In the genomic region with DNA sequence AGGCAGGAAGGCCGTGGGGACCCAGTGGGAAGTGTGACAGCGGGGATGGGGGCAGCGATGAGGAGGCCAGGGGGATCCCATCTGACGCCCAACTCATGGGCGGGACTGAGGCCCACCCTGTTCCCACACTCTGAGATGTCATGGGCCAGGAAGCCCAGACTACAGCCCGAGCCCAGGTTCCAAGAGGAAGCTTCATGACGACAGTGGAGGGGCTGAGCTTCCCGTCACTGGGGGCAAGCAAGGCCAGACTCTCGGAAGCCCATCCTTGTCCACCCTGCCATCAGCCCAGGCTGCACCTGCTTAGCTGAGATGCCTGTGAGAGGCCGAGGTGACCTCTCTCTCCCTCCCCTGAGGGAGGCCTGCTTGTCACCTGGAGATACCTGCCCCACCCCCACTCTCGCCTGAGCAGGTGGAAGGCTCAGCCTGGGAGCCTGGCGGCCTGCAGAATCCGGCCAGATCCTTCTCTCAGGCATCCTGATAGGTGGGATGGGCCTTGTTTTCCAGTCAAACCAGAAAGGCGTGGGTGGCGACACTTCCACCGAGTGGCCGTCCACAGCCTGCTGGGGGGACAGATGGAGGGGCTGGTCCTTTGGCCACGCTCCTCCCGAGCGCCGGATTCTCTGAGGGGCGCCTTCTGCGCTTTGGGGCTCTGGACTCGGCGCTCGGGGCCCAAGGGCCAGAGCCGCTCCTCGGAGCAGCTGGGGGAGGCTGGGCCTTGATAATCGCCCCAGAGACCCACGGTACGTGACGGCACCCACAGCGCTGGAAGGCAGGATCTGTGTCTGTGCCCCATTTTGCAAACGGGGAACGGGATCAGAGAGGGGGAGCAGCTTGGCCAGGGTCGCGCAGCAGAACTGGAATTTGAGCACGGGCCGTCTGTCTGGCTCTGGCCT, we compare ENCODE assay signal across 8 cellular contexts. TPM values are rescaled to one million over a fixed set of nuclear protein-coding genes. Genes with fewer than 3 reads are reported as not detected.
DNase-seq lines count a peak whose midpoint lies in the region; ATAC-seq and TF ChIP-seq lines count a peak whose summit lies in the region.

No MANE protein-coding gene starts in this region.

- H3K4me1 ChIP-seq in CD4-positive, alpha-beta memory T cell (ENCODE audit: insufficient read depth, low read length) = peaks cover 68% of the 10 kb centered on the region
- H3K4me1 ChIP-seq in effector memory CD4-positive, alpha-beta T cell (ENCODE audit: control insufficient read depth, insufficient read depth, low read length, poor library complexity, severe bottlenecking) = peaks cover 70% of the 10 kb centered on the region
- H3K4me1 ChIP-seq in ovary (ENCODE audit: insufficient read depth) (peaks cover 52% of the 10 kb centered on the region), BE2C (no peaks in the 10 kb centered on the region)

- CTCF ChIA-PET in CD4-positive, alpha-beta memory T cell (lab: Charles Lee; ENCODE audit: partially characterized antibody) = no interaction called here

- H3K27ac Mint-ChIP-seq in CD4-positive, alpha-beta memory T cell = peak overlapping the region in 3 of 7 donors; percentile 37 to 88 (median 73)

- peaks cover 10 to 45% (median 28%) of the 10 kb centered on the region in 4 donors for H3K4me1 Mint-ChIP-seq in CD4-positive, alpha-beta memory T cell

- no peak for ATAC-seq in GM21390 (IDR thresholded peaks at IDR 0.05; ENCODE audit: unreplicated experiment)
- ATAC-seq in HG02678 (IDR thresholded peaks at IDR 0.05; ENCODE audit: unreplicated experiment) = no peak

- TF ChIP-seq EP300 in ovary (IDR thresholded peaks at IDR 0.05) = no peak

- TF ChIP-seq POLR2A in ovary (IDR thresholded peaks at IDR 0.05) = no peak

- peak in 1 of 5 donors; percentile 27 for DNase-seq in CD4-positive, alpha-beta memory T cell
- peak; percentile 82 for DNase-seq in NCI-H2196 treated with DMSO at 0.1 percent for 48 hours (lab: John Stamatoyannopoulos, UW; ENCODE audit: unreplicated experiment)
- no peak for DNase-seq in effector memory CD4-positive, alpha-beta T cell
- peak in 2 of 5 donors; percentile 44 to 46 for DNase-seq in ovary
- DNase-seq in epidermal melanocyte (ENCODE audit: insufficient read length, low spot score) = no peak
- DNase-seq in BE2C = no peak

- no peaks in the 10 kb centered on the region for H3K27me3 ChIP-seq in CD4-positive, alpha-beta memory T cell (ENCODE audit: insufficient read depth, low read length)
- H3K27me3 ChIP-seq in effector memory CD4-positive, alpha-beta T cell (replicated peaks; ENCODE audit: control insufficient read depth, insufficient read depth, low read length, poor library complexity, severe bottlenecking) = no peaks in the 10 kb centered on the region
- H3K27me3 ChIP-seq in ovary (no peaks in the 10 kb centered on the region), BE2C (no peaks in the 10 kb centered on the region)

- peak overlapping the region in 1 of 2 donors; percentile 23 for H3K4me3 ChIP-seq in CD4-positive, alpha-beta memory T cell (ENCODE audit: low read length in 2 of 2)
- H3K4me3 ChIP-seq in effector memory CD4-positive, alpha-beta T cell (ENCODE audit: insufficient read depth, low read depth, low read length, poor library complexity, severe bottlenecking) = no peak overlapping the region
- H3K4me3 ChIP-seq in ovary = peak overlapping the region; percentile 31
- H3K4me3 ChIP-seq in BE2C (ENCODE audit: low read depth, low read length) = no peak overlapping the region

- no peak for TF ChIP-seq CTCF in ovary (IDR thresholded peaks at IDR 0.05)
- TF ChIP-seq CTCF in BE2C (IDR thresholded peaks at IDR 0.05; ENCODE audit: low read depth, low read length) = no peak

- 45 to 57% (median 55%) methylated on average over 35 to 39 of the region's 39 CpGs for WGBS in ovary, 3 donors

- no peaks in the 10 kb centered on the region for H3K9me3 Mint-ChIP-seq in CD4-positive, alpha-beta memory T cell

- peak overlapping the region; percentile 64 for H3K27ac ChIP-seq in CD4-positive, alpha-beta memory T cell (ENCODE audit: low read depth, low read length)
- H3K27ac ChIP-seq in effector memory CD4-positive, alpha-beta T cell (ENCODE audit: insufficient read depth, low read length, poor library complexity, severe bottlenecking) = peak overlapping the region; percentile 81
- H3K27ac ChIP-seq in ovary = peak overlapping the region; percentile 85 to 92

- H3K27me3 Mint-ChIP-seq in CD4-positive, alpha-beta memory T cell = no peaks in the 10 kb centered on the region

- no peaks in the 10 kb centered on the region for H3K9me3 ChIP-seq in CD4-positive, alpha-beta memory T cell (ENCODE audit: control insufficient read depth in 1 of 2, low read length in 2 of 2)
- H3K9me3 ChIP-seq in effector memory CD4-positive, alpha-beta T cell (ENCODE audit: control insufficient read depth, low read length) = no peaks in the 10 kb centered on the region
- H3K9me3 ChIP-seq in ovary (no peaks in the 10 kb centered on the region), BE2C (no peaks in the 10 kb centered on the region)

- POLR2A ChIA-PET in CD4-positive, alpha-beta memory T cell (lab: Charles Lee; ENCODE audit: partially characterized antibody) = interaction anchor here (0.6 to 4.2 kb wide), 4 partner anchors 11 to 116 kb away, joined by 3 to 25 read pairs (median 4); partner anchors contain the start of gene PIAS4

- H3K36me3 Mint-ChIP-seq in CD4-positive, alpha-beta memory T cell = peaks cover 0 to 17% of the 10 kb centered on the region in 2 donors

- H3K4me3 Mint-ChIP-seq in CD4-positive, alpha-beta memory T cell = peak overlapping the region in 5 of 8 donors; percentile 21 to 85 (median 40)

- H3K36me3 ChIP-seq in CD4-positive, alpha-beta memory T cell (ENCODE audit: insufficient read depth, low read length) = no peaks in the 10 kb centered on the region
- H3K36me3 ChIP-seq in effector memory CD4-positive, alpha-beta T cell (ENCODE audit: control insufficient read depth, insufficient read depth, low read length) = no peaks in the 10 kb centered on the region
- H3K36me3 ChIP-seq in ovary (no peaks in the 10 kb centered on the region), BE2C (peaks cover 31% of the 10 kb centered on the region)

- intact Hi-C loops in CD4-positive, alpha-beta memory T cell (cut with micrococcal nuclease) = loop anchor here (10.0 kb wide), 1 partner anchor 487 kb away; the partner anchor contains the start of gene HMG20B
- intact Hi-C loops in ovary (cut with DNase I) = loop anchor here in 1 of 4 donors (5.0 kb wide), 1 partner anchor 60 kb away; the partner anchor contains the start of gene MAP2K2

RNA-seq across cellular contexts. Expression of gene ZBTB7A, which starts 4.8 kb away (rescaled TPM):
- total RNA-seq in CD4-positive, alpha-beta memory T cell = 10 to 100 TPM; 57.0 to 57.7 TPM
- polyA plus RNA-seq in CD4-positive, alpha-beta memory T cell = 10 to 100 TPM in 1 of 2 donors, 1 to 10 TPM in 1; 9.6 to 48.2 TPM
- 10 to 100 TPM; 25.0 to 56.4 (median 38.7) TPM for total RNA-seq in ovary
- 10 to 100 TPM in 1 of 2 donors, 1 to 10 TPM in 1; 9.1 to 16.8 TPM for polyA plus RNA-seq in ovary
- polyA plus RNA-seq in BE2C (2012; ENCODE audit: insufficient read depth, insufficient read length, low read depth) = 17.1 TPM

RNA-seq across cellular contexts. Expression of gene PIAS4, which starts 54.4 kb away (rescaled TPM):
- 10 to 100 TPM; 38.6 to 42.6 TPM for total RNA-seq in CD4-positive, alpha-beta memory T cell
- polyA plus RNA-seq in CD4-positive, alpha-beta memory T cell = 1 to 10 TPM; 5.2 to 6.1 TPM
- total RNA-seq in ovary = 10 to 100 TPM; 11.6 to 29.7 (median 23.6) TPM
- polyA plus RNA-seq in ovary = 10 to 100 TPM in 1 of 2 donors, 1 to 10 TPM in 1; 5.2 to 18.9 TPM
- polyA plus RNA-seq in BE2C (2012; ENCODE audit: insufficient read depth, insufficient read length, low read depth) = 105 TPM
